ENCODE assay signal across 11 cellular contexts in genomic region chr16:77868478-77868877, GRCh38.
DNase-seq lines count a peak whose midpoint lies in the region; ATAC-seq, FAIRE-seq and TF ChIP-seq lines count a peak whose summit lies in the region.
"Had no signal": no experiment of that assay in that cellular context is flagged by ENCODE, and none has a peak within 500 bp of the region (broad histone marks: within the 10 kb centered on the region; RNA-seq: fewer than 3 reads in every experiment).

No MANE protein-coding gene starts in this region.

- peak; percentile 49 for ATAC-seq in activated CD8-positive, alpha-beta memory T cell treated with anti-CD3 and anti-CD28 coated beads, Interleukin-2, amount 10 ng/mL, durations not matched to agents 7 days and 5 days
- ATAC-seq in GM21515 (IDR thresholded peaks at IDR 0.05; ENCODE audit: unreplicated experiment) = peak; percentile 88
- peak; percentile 86 for ATAC-seq in HG03159 (IDR thresholded peaks at IDR 0.05; ENCODE audit: unreplicated experiment)
- peak; percentile 41 for ATAC-seq in GM12878
- ATAC-seq: lower lobe of right lung had no signal

- H3K27ac ChIP-seq in GM12878 (ENCODE audit: control insufficient read depth, insufficient read depth) = no peak overlapping the region
- H3K27ac ChIP-seq: lower lobe of right lung had no signal

- H3K27me3 Mint-ChIP-seq in activated CD8-positive, alpha-beta memory T cell treated with anti-CD3 and anti-CD28 coated beads, Interleukin-2, amount 10 ng/mL, durations not matched to agents 7 days and 5 days = peaks cover 3% of the 10 kb centered on the region
- no peaks in the 10 kb centered on the region for H3K27me3 Mint-ChIP-seq in chondrocyte (ENCODE audit: low read depth)

- TF ChIP-seq CTCF in GM12878 (IDR thresholded peaks at IDR 0.05 in 2 of 3, conservative IDR thresholded peaks at IDR 0.05 in 1 of 3; ENCODE audit: control insufficient read depth in 2 of 3, extremely low read depth in 1 of 3, insufficient read depth in 1 of 3, low read depth in 3 of 3, low read length in 3 of 3) (no peak), chondrocyte (IDR thresholded peaks at IDR 0.05) (no peak)

- no peak overlapping the region for H3K27ac Mint-ChIP-seq in activated CD8-positive, alpha-beta memory T cell treated with anti-CD3 and anti-CD28 coated beads, Interleukin-2, amount 10 ng/mL, durations not matched to agents 7 days and 5 days
- no peak overlapping the region for H3K27ac Mint-ChIP-seq in chondrocyte (ENCODE audit: unreplicated experiment)

- no peak overlapping the region for H3K9ac ChIP-seq in GM12878 (ENCODE audit: control insufficient read depth, insufficient read depth, low read length)

- no peak for TF ChIP-seq EP300 in GM12878 (IDR thresholded peaks at IDR 0.05; ENCODE audit: borderline replicate concordance in 1 of 2, control insufficient read depth in 1 of 2, low read depth in 2 of 2, low read length in 2 of 2)

- FAIRE-seq in GM12878 (lab: Jason Lieb, UNC) = peak; percentile 62

- RAD21 ChIA-PET in GM12878 (lab: Charles Lee; ENCODE audit: unreplicated experiment) = no interaction called here

- H3K4me3 Mint-ChIP-seq in activated CD8-positive, alpha-beta memory T cell treated with anti-CD3 and anti-CD28 coated beads, Interleukin-2, amount 10 ng/mL, durations not matched to agents 7 days and 5 days = no peak overlapping the region
- H3K4me3 Mint-ChIP-seq in chondrocyte (ENCODE audit: unreplicated experiment) = no peak overlapping the region

- H2AFZ ChIP-seq in GM12878 (ENCODE audit: control insufficient read depth, low read depth, low read length) = no peak overlapping the region

- H3K4me2 ChIP-seq in GM12878 (ENCODE audit: control insufficient read depth, insufficient read depth) = peak overlapping the region; percentile 21

- no peaks in the 10 kb centered on the region for H3K9me3 Mint-ChIP-seq in activated CD8-positive, alpha-beta memory T cell treated with anti-CD3 and anti-CD28 coated beads, Interleukin-2, amount 10 ng/mL, durations not matched to agents 7 days and 5 days (ENCODE audit: low read depth)
- H3K9me3 Mint-ChIP-seq in chondrocyte (ENCODE audit: low read depth) = no peaks in the 10 kb centered on the region

- CTCF ChIA-PET in activated CD8-positive, alpha-beta memory T cell treated with anti-CD3 and anti-CD28 coated beads, Interleukin-2, amount 10 ng/mL, durations not matched to agents 7 days and 5 days (lab: Charles Lee) = no interaction called here
- CTCF ChIA-PET in GM12878 (lab: Yijun Ruan, JAX) = no interaction called here

- H3K9me3 ChIP-seq in GM12878 (replicated peaks; ENCODE audit: control insufficient read depth, insufficient read depth, low read length) = no peaks in the 10 kb centered on the region
- H3K9me3 ChIP-seq: lower lobe of right lung had no signal

- no peaks in the 10 kb centered on the region; a peak in 1 of 4 replicates for H3K27me3 ChIP-seq in GM12878 (replicated peaks in 1 of 2; ENCODE audit: control insufficient read depth in 2 of 2, insufficient read depth in 2 of 2, low read length in 1 of 2)

- no peaks in the 10 kb centered on the region for H3K36me3 ChIP-seq in GM12878 (ENCODE audit: control insufficient read depth in 2 of 2, insufficient read depth in 2 of 2, low read length in 1 of 2)
- H3K36me3 ChIP-seq: lower lobe of right lung had no signal

- no peaks in the 10 kb centered on the region for H3K79me2 ChIP-seq in GM12878 (ENCODE audit: control insufficient read depth, insufficient read depth, low read length)

- 15% methylated on average over 5 of the region's 5 CpGs for WGBS in GM12878 (ENCODE audit: insufficient coverage, insufficient replicate concordance, low lambda C conversion rate, missing lambda C conversion rate)

- H3K36me3 Mint-ChIP-seq in activated CD8-positive, alpha-beta memory T cell treated with anti-CD3 and anti-CD28 coated beads, Interleukin-2, amount 10 ng/mL, durations not matched to agents 7 days and 5 days = no peaks in the 10 kb centered on the region
- H3K36me3 Mint-ChIP-seq in chondrocyte (ENCODE audit: low read depth) = no peaks in the 10 kb centered on the region

- H3K4me1 Mint-ChIP-seq in activated CD8-positive, alpha-beta memory T cell treated with anti-CD3 and anti-CD28 coated beads, Interleukin-2, amount 10 ng/mL, durations not matched to agents 7 days and 5 days = peaks cover 10% of the 10 kb centered on the region
- H3K4me1 Mint-ChIP-seq in chondrocyte (ENCODE audit: low read depth) = no peaks in the 10 kb centered on the region

- no peak for TF ChIP-seq POLR2A in GM12878 (IDR thresholded peaks at IDR 0.05; ENCODE audit: low read depth, low read length)

- DNase-seq in activated CD8-positive, alpha-beta memory T cell treated with anti-CD3 and anti-CD28 coated beads, Interleukin-2, amount 10 ng/mL, durations not matched to agents 7 days and 5 days = peak; percentile 41
- no peak for DNase-seq in activated CD8-positive, alpha-beta memory T cell treated with anti-CD3 and anti-CD28 coated beads for 24 hours
- DNase-seq in GM12878 (ENCODE audit: low read depth, low spot score) (peak; percentile 8), chondrocyte (ENCODE audit: low spot score) (no peak), LoVo (ENCODE audit: low spot score) (no peak), NCI-H2171 (lab: John Stamatoyannopoulos, UW) (no peak)
- DNase-seq: KBM-7, lower lobe of right lung, NCI-H774 had no signal

- TF ChIP-seq RAD21 in GM12878 (IDR thresholded peaks at IDR 0.05; ENCODE audit: insufficient read depth, low read depth, low read length) = no peak

- peaks cover 6% of the 10 kb centered on the region for H3K4me1 ChIP-seq in GM12878 (ENCODE audit: control insufficient read depth, insufficient read depth, low read length)
- H3K4me1 ChIP-seq: lower lobe of right lung had no signal

- H3K4me3 ChIP-seq in GM12878 = no peak overlapping the region
- H3K4me3 ChIP-seq: lower lobe of right lung had no signal

- intact Hi-C loops in GM12878 (cut with micrococcal nuclease; ENCODE audit: unreplicated experiment) = no loop called here

- in situ Hi-C loops in GM12878 (cut with MboI) = no loop called here

- H4K20me1 ChIP-seq in GM12878 (ENCODE audit: control insufficient read depth, insufficient read depth) = no peaks in the 10 kb centered on the region

- POLR2A ChIA-PET in GM12878 (lab: Charles Lee) = no interaction called here

- SMC1A ChIA-PET in GM12878 (lab: Charles Lee; ENCODE audit: uncharacterized antibody, unreplicated experiment) = no interaction called here

- BruUV-seq in GM12878 (replicated peaks; lab: Mats Ljungman, UMichigan) = no TSS peak

TF ChIP-seq in GM12878, 131 proteins besides CTCF, POLR2A, EP300 and RAD21:
- no peak for TF ChIP-seq KAT2A (conservative IDR thresholded peaks at IDR 0.05; ENCODE audit: control insufficient read depth, low read depth, low read length)
- 0 out of 2 replicates have a peak, but pooled peaks have one; percentile 25 for TF ChIP-seq TCF3 (IDR thresholded peaks at IDR 0.05; ENCODE audit: borderline replicate concordance, insufficient read depth, low read depth, low read length)
- no peak for TF ChIP-seq NR2C2 (IDR thresholded peaks at IDR 0.05; ENCODE audit: borderline replicate concordance, control insufficient read depth, insufficient read length, low read depth)
- TF ChIP-seq BCL3 (IDR thresholded peaks at IDR 0.05; ENCODE audit: borderline replicate concordance, insufficient read depth, low read depth, low read length, poor library complexity, severe bottlenecking) = no peak
- no peak for TF ChIP-seq NFYA (IDR thresholded peaks at IDR 0.05; ENCODE audit: borderline replicate concordance, low read depth, low read length)
- TF ChIP-seq RUNX3 (IDR thresholded peaks at IDR 0.05; ENCODE audit: low read length) = 0 out of 2 replicates have a peak, but pooled peaks have one; percentile 37
TF ChIP-seq in GM12878: peak in this region for 2.

Comparison
In these comparisons a context has a peak if more than half of its experiments do, and no peak if none do; other contexts are left out.
1. DNase-seq: peak in activated CD8-positive, alpha-beta memory T cell treated with anti-CD3 and anti-CD28 coated beads, Interleukin-2, amount 10 ng/mL, durations not matched to agents 7 days and 5 days (single experiment) and GM12878 (single experiment); none in activated CD8-positive, alpha-beta memory T cell treated with anti-CD3 and anti-CD28 coated beads for 24 hours (single experiment), chondrocyte (single experiment), LoVo (single experiment) and NCI-H2171 (single experiment).
2. Peak in every context shown above with its lines, with median percentiles within 50 percentile points of each other: ATAC-seq.